ENCODE assay signal across 22 cellular contexts in the genomic region with DNA sequence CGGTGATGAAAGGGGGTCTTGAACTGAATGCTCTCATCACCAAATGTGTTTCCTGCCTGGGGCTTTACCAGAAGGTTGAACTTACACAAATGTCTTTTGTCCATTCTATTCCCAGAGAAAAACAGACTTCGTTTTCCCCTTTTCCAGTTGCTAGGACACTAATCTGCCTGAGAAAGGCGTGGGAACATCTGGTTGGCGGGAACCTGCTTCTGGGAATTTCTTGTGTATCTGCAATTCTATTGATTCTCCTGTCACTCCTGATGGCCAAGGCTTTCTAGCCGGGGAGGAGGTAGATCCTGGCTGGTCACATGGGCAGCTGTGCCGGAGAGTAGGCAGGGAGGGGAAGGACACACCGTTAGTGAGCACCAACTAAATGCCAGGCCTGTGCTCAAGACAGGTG. TPM values are rescaled to one million over a fixed set of nuclear protein-coding genes. Genes with fewer than 3 reads are reported as not detected.
DNase-seq lines count a peak whose midpoint lies in the region; ATAC-seq, FAIRE-seq and TF ChIP-seq lines count a peak whose summit lies in the region.
"Had no signal": no experiment of that assay in that cellular context is flagged by ENCODE, and none has a peak within 500 bp of the region (broad histone marks: within the 10 kb centered on the region; RNA-seq: fewer than 3 reads in every experiment).

No MANE protein-coding gene starts in this region.

- FAIRE-seq in K562 (lab: Jason Lieb, UNC) = peak; percentile 15
- FAIRE-seq in pancreas (lab: Jason Lieb, UNC) = no peak
- FAIRE-seq: GM12892 had no signal

- H3K9me3 ChIP-seq in K562 (replicated peaks; ENCODE audit: control insufficient read depth, insufficient read depth, low read depth, low read length) = no peaks in the 10 kb centered on the region
- no peaks in the 10 kb centered on the region for H3K9me3 ChIP-seq in pancreas
- no peaks in the 10 kb centered on the region for H3K9me3 ChIP-seq in tibial artery
- H3K9me3 ChIP-seq: BLaER1 had no signal

- 0% methylated on average over 7 of the region's 7 CpGs for WGBS in K562 (ENCODE audit: insufficient coverage, low coverage, missing lambda C conversion rate)
- 11 to 14% methylated on average over 7 of the region's 7 CpGs for WGBS in pancreas, 2 donors

- no TSS peak for BruUV-seq in K562 (replicated peaks; lab: Mats Ljungman, UMichigan)

- intact Hi-C loops in K562 (cut with micrococcal nuclease) = no loop called here
- intact Hi-C loops in pancreas (cut with DNase I) = no loop called here
- intact Hi-C loops in tibial artery (cut with DNase I; ENCODE audit: low total_unique reads) = no loop called here

- H3K79me2 ChIP-seq in K562 (ENCODE audit: control insufficient read depth, insufficient read depth, low read length) = no peaks in the 10 kb centered on the region

- DNase-seq in NCI-H2227 (lab: John Stamatoyannopoulos, UW; ENCODE audit: unreplicated experiment) (peak; percentile 8), NCI-H2227 treated with DMSO at 0.1 percent for 48 hours (lab: John Stamatoyannopoulos, UW) (no peak), K562 (ENCODE audit: extremely low read depth in 1 of 4, low spot score in 3 of 4) (no peak), foreskin melanocyte (peak; percentile 42), pancreas (peak in 4 of 6 donors; percentile 60 to 84 (median 64)), KBM-7 (no peak), epidermal melanocyte (ENCODE audit: insufficient read length, low spot score) (no peak), tibial artery (no peak)
- DNase-seq: CD8-positive, alpha-beta T cell; MV-4-11; NCI-H2029; NCI-H510A treated with DMSO at 0.1 percent for 48 hours; NK-92 treated with Interleukin-12 subunit alpha and Interleukin-12 subunit beta, amount 100 ng/mL, for 24 hours; OCI-M1; SHP77 treated with DMSO at 0.1 percent for 48 hours had no signal

- TF ChIP-seq POLR2A in K562 (conservative IDR thresholded peaks at IDR 0.05) = no peak

- POLR2A ChIA-PET in K562 (lab: Yijun Ruan, JAX) = interaction anchor here (1.7 kb wide), 1 partner anchor 14 kb away, joined by 5 read pairs; no protein-coding TSS in a partner anchor

- no peaks in the 10 kb centered on the region for H3K9me1 ChIP-seq in K562 (ENCODE audit: control insufficient read depth, insufficient read depth, low read length)

- no peak for ATAC-seq in K562
- peak; percentile 85 to 94 (median 88) for ATAC-seq in pancreas
- ATAC-seq: CD8-positive, alpha-beta T cell had no signal

- no peak for TF ChIP-seq RAD21 in K562 (CRISPR knock-in tag; conservative IDR thresholded peaks at IDR 0.05 in 1 of 2, IDR thresholded peaks at IDR 0.05 in 1 of 2)

- H4K20me1 ChIP-seq in K562 (replicated peaks; ENCODE audit: control insufficient read depth, insufficient read depth, low read length) = no peaks in the 10 kb centered on the region; the same call in 1 of the 2 replicates
- H4K20me1 ChIP-seq: BLaER1 had no signal

- TF ChIP-seq CTCF in K562 (IDR thresholded peaks at IDR 0.05 in 2 of 3, conservative IDR thresholded peaks at IDR 0.05 in 1 of 3; ENCODE audit: insufficient read depth in 2 of 3, low read depth in 1 of 3, low read length in 3 of 3) = no peak
- no peak for TF ChIP-seq CTCF in pancreas (IDR thresholded peaks at IDR 0.05)
- TF ChIP-seq CTCF in tibial artery (IDR thresholded peaks at IDR 0.05) = no peak

- H3K27me3 ChIP-seq in K562 (ENCODE audit: control insufficient read depth in 2 of 2, insufficient read depth in 2 of 2, low read length in 2 of 2) = peaks cover 25 to 59% of the 10 kb centered on the region in 2 experiments
- H3K27me3 ChIP-seq in pancreas = no peaks in the 10 kb centered on the region
- H3K27me3 ChIP-seq in tibial artery = peaks cover 0 to 25% of the 10 kb centered on the region in 2 donors
- H3K27me3 ChIP-seq: BLaER1 had no signal

- in situ Hi-C loops in K562 (cut with MboI) (no loop called here), KBM-7 (cut with MboI; ENCODE audit: low pct_unique_long_range_greater_than_20kb, low sequenced_read_pairs) (no loop called here)

- H3K4me3 ChIP-seq in K562 (no peak overlapping the region), pancreas (no peak overlapping the region), tibial artery (no peak overlapping the region)
- H3K4me3 ChIP-seq: BLaER1 had no signal

- no peak overlapping the region for H3K4me2 ChIP-seq in K562 (ENCODE audit: insufficient read depth, low read length)
- H3K4me2 ChIP-seq: BLaER1 had no signal

- TF ChIP-seq EP300 in K562 (IDR thresholded peaks at IDR 0.05; ENCODE audit: low read length) = no peak

- H3K36me3 ChIP-seq in K562 (ENCODE audit: control insufficient read depth, insufficient read depth, low read length) = no peaks in the 10 kb centered on the region
- no peaks in the 10 kb centered on the region for H3K36me3 ChIP-seq in pancreas
- H3K36me3 ChIP-seq in tibial artery = no peaks in the 10 kb centered on the region
- H3K36me3 ChIP-seq: BLaER1 had no signal

- H3K27ac ChIP-seq in K562 (ENCODE audit: extremely low read depth, low read depth, low read length) (no peak overlapping the region), pancreas (no peak overlapping the region), tibial artery (no peak overlapping the region)
- H3K27ac ChIP-seq: BLaER1 had no signal

- no peak overlapping the region for H2AFZ ChIP-seq in K562 (ENCODE audit: low read depth, low read length)

- 0 out of 5 replicates have a peak, but pooled peaks cover 0 to 3% of the 10 kb centered on the region in 2 experiments for H3K4me1 ChIP-seq in K562 (replicated peaks in 1 of 2; ENCODE audit: control insufficient read depth in 2 of 2, insufficient read depth in 2 of 2, low read length in 2 of 2)
- peaks cover 6 to 12% (median 7%) of the 10 kb centered on the region in 3 donors for H3K4me1 ChIP-seq in pancreas
- H3K4me1 ChIP-seq in tibial artery = no peaks in the 10 kb centered on the region

- H3K9ac ChIP-seq in K562 (ENCODE audit: insufficient read depth in 1 of 2, low read depth in 2 of 2, low read length in 2 of 2) = no peak overlapping the region
- H3K9ac ChIP-seq: BLaER1 had no signal

- CTCF ChIA-PET in K562 (lab: Yijun Ruan, JAX; ENCODE audit: low intra/inter-chr PET ratio) = no interaction called here

TF ChIP-seq in K562, 482 proteins besides CTCF, POLR2A, EP300 and RAD21 (continues in another document):
- no peak for TF ChIP-seq KLF10 (CRISPR knock-in tag; IDR thresholded peaks at IDR 0.05)
- TF ChIP-seq NFATC3 (IDR thresholded peaks at IDR 0.05) = no peak
- TF ChIP-seq BRD9 (IDR thresholded peaks at IDR 0.05; ENCODE audit: low read depth, partially characterized antibody) = no peak
- no peak for TF ChIP-seq ZNF184 (CRISPR knock-in tag; IDR thresholded peaks at IDR 0.05)
- TF ChIP-seq EHMT2 (IDR thresholded peaks at IDR 0.05) = no peak

RNA-seq across cellular contexts. Expression of a gene that starts 31.1 kb away (rescaled TPM):
- total RNA-seq in K562 (2011; cell fraction: chromatin; rRNA removed; ENCODE audit: low replicate concordance) = 26.7 and 57.8 TPM in 2 replicates
- total RNA-seq in K562 (2011; cell fraction: nucleolus; rRNA removed) = 10.3 and 12.5 TPM in 2 replicates
- 20.5 and 26.6 TPM in 2 replicates for total RNA-seq in K562 (2011; cell fraction: nucleoplasm; rRNA removed)
- total RNA-seq in K562 (2014; rRNA removed) (18.7 and 20.8 TPM in 2 replicates), K562 (2014; rRNA removed; fragmentation: Illumina TruSeq; extraction: Trizol) (31.0 and 33.7 TPM in 2 replicates), K562 (2015; rRNA removed; fragmentation: Illumina TruSeq; extraction: Trizol) (24.8 and 28.5 TPM in 2 replicates), K562 (2021) (18.7 and 19.8 TPM in 2 replicates), pancreas (10 to 100 TPM in 3 of 6 donors, 1 to 10 TPM in 3; 7.2 to 13.7 (median 11.0) TPM)
- polyA plus RNA-seq in K562 (2011; rRNA removed) (7.4 and 9.5 TPM in 2 replicates), K562 (2014; fragmentation: Illumina TruSeq; extraction: Trizol) (24.9 and 31.6 TPM in 2 replicates), K562 (2014; fragmentation: Nextera tagmentation; extraction: Ambion mirVana) (10 to 100 TPM; 34.9 to 41.0 TPM), K562 (2014; rRNA removed) (16.9 and 22.8 TPM in 2 replicates), pancreas (10 to 100 TPM; 12.9 to 18.1 TPM)
- polyA plus RNA-seq in K562 (2011; cell fraction: cytosol; rRNA removed) = 3.9 and 4.1 TPM in 2 replicates
- polyA plus RNA-seq in K562 (2011; cell fraction: nucleus; rRNA removed) = 24.3 and 33.3 TPM in 2 replicates
- 11.8 and 29.6 TPM in 2 replicates for polyA plus RNA-seq in K562 (2012)
- 8.9 and 11.9 TPM in 2 replicates for polyA minus RNA-seq in K562 (2011; rRNA and poly(A)+ RNA removed)
- polyA minus RNA-seq in K562 (2011; cell fraction: cytosol; rRNA and poly(A)+ RNA removed) = 3.7 and 10.5 TPM in 2 replicates
- polyA minus RNA-seq in K562 (2011; cell fraction: nucleus; rRNA and poly(A)+ RNA removed) = 12.1 and 22.1 TPM in 2 replicates

RNA-seq across cellular contexts. Expression of a gene that starts 54.4 kb away (rescaled TPM):
- total RNA-seq in K562 (2011; cell fraction: chromatin; rRNA removed; ENCODE audit: low replicate concordance) = 0.25 and 0.46 TPM in 2 replicates
- not detected in 2 replicates for total RNA-seq in K562 (2011; cell fraction: nucleolus; rRNA removed)
- 0.23 and 0.29 TPM in 2 replicates for total RNA-seq in K562 (2011; cell fraction: nucleoplasm; rRNA removed)
- total RNA-seq in K562 (2014; rRNA removed) (not detected in 2 replicates), K562 (2014; rRNA removed; fragmentation: Illumina TruSeq; extraction: Trizol) (not detected in 2 replicates), K562 (2015; rRNA removed; fragmentation: Illumina TruSeq; extraction: Trizol) (0.04 TPM in 1 of 2 replicates, not detected in the other), K562 (2021) (not detected in 2 replicates), pancreas (under 1 TPM in 4 of 6 donors, not detected in 2; 0.04 to 0.12 (median 0.08) TPM)
- polyA plus RNA-seq in K562 (2011; rRNA removed) (0.15 TPM in 1 of 2 replicates, not detected in the other), K562 (2014; fragmentation: Illumina TruSeq; extraction: Trizol) (not detected in 2 replicates), K562 (2014; fragmentation: Nextera tagmentation; extraction: Ambion mirVana) (not detected), K562 (2014; rRNA removed) (not detected in 2 replicates), pancreas (under 1 TPM in 1 of 2 donors, not detected in 1; 0.02 TPM)
- polyA plus RNA-seq in K562 (2011; cell fraction: cytosol; rRNA removed) = 0.12 TPM in 1 of 2 replicates, not detected in the other
- 0.04 and 0.08 TPM in 2 replicates for polyA plus RNA-seq in K562 (2011; cell fraction: nucleus; rRNA removed)
- polyA plus RNA-seq in K562 (2012) = 0.03 TPM in 1 of 2 replicates, not detected in the other
- polyA minus RNA-seq in K562 (2011; rRNA and poly(A)+ RNA removed) = 0.06 TPM in 1 of 2 replicates, not detected in the other
- not detected in 2 replicates for polyA minus RNA-seq in K562 (2011; cell fraction: cytosol; rRNA and poly(A)+ RNA removed)
- polyA minus RNA-seq in K562 (2011; cell fraction: nucleus; rRNA and poly(A)+ RNA removed) = 0.11 TPM in 1 of 2 replicates, not detected in the other
- total RNA-seq: A172, H4, HT-29, RPMI7951 had no signal
- polyA plus RNA-seq: IgD-negative memory B cell had no signal

Comparison
In these comparisons a context has a peak if more than half of its experiments do, and no peak if none do; other contexts are left out.
1. DNase-seq: peak in NCI-H2227 (single experiment), foreskin melanocyte (single experiment) and pancreas (4 of 6); none in NCI-H2227 treated with DMSO at 0.1 percent for 48 hours (single experiment), K562 (0 of 4), KBM-7 (single experiment), epidermal melanocyte (single experiment) and tibial artery (0 of 2).